ENCODE assay signal across 27 cellular contexts in the genomic region with DNA sequence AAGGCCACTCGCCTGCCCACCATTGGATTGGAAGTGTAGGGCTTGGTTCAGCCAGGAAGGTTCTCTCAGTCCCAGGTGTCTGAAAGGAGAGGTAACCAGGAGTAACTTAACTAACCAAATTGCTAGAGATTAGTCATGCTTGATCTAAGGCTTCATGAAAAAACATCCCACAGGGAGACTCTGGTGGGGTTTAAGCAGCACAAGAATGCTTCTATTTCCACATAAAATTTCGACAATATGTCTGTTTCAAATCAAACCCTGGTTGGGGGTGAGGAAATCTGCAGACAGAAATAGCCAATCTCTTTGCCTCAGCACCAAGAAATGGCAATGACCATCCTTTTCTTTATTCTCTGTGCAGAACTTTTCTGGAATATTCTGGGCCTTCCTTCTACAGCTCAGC.
"Had no signal": no experiment of that assay in that cellular context is flagged by ENCODE, and none has a peak within 500 bp of the region (broad histone marks: within the 10 kb centered on the region; RNA-seq: fewer than 3 reads in every experiment).

No MANE protein-coding gene starts in this region.

- H3K27ac ChIP-seq: dorsolateral prefrontal cortex, epithelial cell of prostate, heart right ventricle, lower lobe of right lung, parathyroid adenoma, prostate gland, right atrium auricular region, sigmoid colon, testis, tibial artery, upper lobe of right lung, uterus had no signal

- H3K27me3 ChIP-seq: right atrium auricular region, sigmoid colon, testis, upper lobe of right lung, uterus had no signal

- H3K36me3 ChIP-seq: heart right ventricle, lower lobe of right lung, prostate gland, right atrium auricular region, sigmoid colon, tibial artery, upper lobe of right lung, uterus had no signal

- H3K9me3 ChIP-seq: heart right ventricle, lower lobe of right lung, prostate gland, right atrium auricular region, sigmoid colon, testis, tibial artery, upper lobe of right lung, uterus had no signal

- H3K4me1 ChIP-seq: prostate gland, right atrium auricular region, testis, tibial artery, uterus had no signal

- DNase-seq: dorsolateral prefrontal cortex; effector CD8-positive, alpha-beta T cell; endodermal cell; foreskin melanocyte; glutamatergic neuron; heart right ventricle; hypothalamus; immature natural killer cell; islet precursor cell; kidney glomerular epithelial cell; left ventricle myocardium superior; lower lobe of right lung; natural killer cell; sigmoid colon; stimulated activated CD4-positive, alpha-beta T cell treated with anti-CD3 and anti-CD28 coated beads, Interleukin-4, amount 100 ng/mL, for 4 hours; stimulated activated naive CD8-positive, alpha-beta T cell treated with anti-CD3 and anti-CD28 coated beads, Interleukin-15, Interleukin-2, amounts not matched to agents 100 U/mL and 50 U/mL, for 24 hours; substantia nigra; testis; tibial artery; upper lobe of right lung; uterus had no signal

- H3K9me3 Mint-ChIP-seq: endodermal cell; immature natural killer cell; natural killer cell; stimulated activated memory B cell treated with anti-CD40 and anti-IgM and Interleukin-4, amounts not matched to agents 10 μg/mL and 1 μg/mL and 100 μg/mL, for 72 hours had no signal

- H3K4me3 Mint-ChIP-seq: endodermal cell; immature natural killer cell; natural killer cell; stimulated activated memory B cell treated with anti-CD40 and anti-IgM and Interleukin-4, amounts not matched to agents 10 μg/mL and 1 μg/mL and 100 μg/mL, for 72 hours had no signal

- H3K27ac Mint-ChIP-seq: endodermal cell, immature natural killer cell, natural killer cell had no signal

- H3K36me3 Mint-ChIP-seq: immature natural killer cell; natural killer cell; stimulated activated memory B cell treated with anti-CD40 and anti-IgM and Interleukin-4, amounts not matched to agents 10 μg/mL and 1 μg/mL and 100 μg/mL, for 72 hours had no signal

- H3K9ac ChIP-seq: parathyroid adenoma had no signal

- ATAC-seq: esophagus mucosa; lower lobe of right lung; natural killer cell; stimulated activated memory B cell treated with anti-CD40 and anti-IgM and Interleukin-4, amounts not matched to agents 10 μg/mL and 1 μg/mL and 100 μg/mL, for 72 hours; stimulated activated naive CD8-positive, alpha-beta T cell treated with anti-CD3 and anti-CD28 coated beads, Interleukin-15, Interleukin-2, amounts not matched to agents 100 U/mL and 50 U/mL, for 24 hours; upper lobe of right lung had no signal

- H3K4me3 ChIP-seq: dorsolateral prefrontal cortex, heart right ventricle, lower lobe of right lung, prostate gland, right atrium auricular region, sigmoid colon, testis, tibial artery, upper lobe of right lung, uterus had no signal

- H3K79me2 ChIP-seq: parathyroid adenoma had no signal

- H2AFZ ChIP-seq: parathyroid adenoma had no signal

- H3K4me1 Mint-ChIP-seq: endodermal cell, immature natural killer cell had no signal
